ENCODE assay signal across 34 cellular contexts in genomic region chrX:64867217-64867616, GRCh38.
"Had no signal": no experiment of that assay in that cellular context is flagged by ENCODE, and none has a peak within 500 bp of the region (broad histone marks: within the 10 kb centered on the region; RNA-seq: fewer than 3 reads in every experiment).

No MANE protein-coding gene starts in this region.

- H3K27ac Mint-ChIP-seq: activated B cell treated with CpG ODN at 0.5 μM for 24 hours; activated CD4-positive, alpha-beta memory T cell treated with anti-CD3 and anti-CD28 coated beads for 36 hours; activated CD4-positive, alpha-beta T cell treated with anti-CD3 and anti-CD28 coated beads, Interleukin-2, amount 10 ng/mL, durations not matched to agents 24 days and 14 days; activated CD8-positive, alpha-beta T cell treated with anti-CD3 and anti-CD28 coated beads for 36 hours; activated naive CD4-positive, alpha-beta T cell treated with anti-CD3 and anti-CD28 coated beads, Interleukin-2, amount 10 ng/mL, durations not matched to agents 7 days and 5 days; activated naive CD4-positive, alpha-beta T cell treated with anti-CD3 and anti-CD28 coated beads, Interleukin-2, amount 50 U/mL, for 24 hours; activated naive CD8-positive, alpha-beta T cell; activated naive CD8-positive, alpha-beta T cell treated with anti-CD3 and anti-CD28 coated beads, Interleukin-2, amount 50 U/mL, for 24 hours; activated T-helper 2 cell treated with anti-CD3 and anti-CD28 coated beads, Interferon-gamma antibody, Interleukin-2, Interleukin-4, amounts not matched to agents 10 μg/mL and 5 μg/mL and 100 μg/mL, durations not matched to agents 14 hours and 24 hours and 36 hours; T-helper 1 cell treated with Interleukin-12 subunit alpha and Interleukin-12 subunit beta and Interleukin-4 antibody, amounts not matched to agents 30 μg/mL and 1 μg/mL, for 36 hours had no signal

- H3K4me3 Mint-ChIP-seq: activated B cell treated with CpG ODN at 0.5 μM for 24 hours; activated CD4-positive, alpha-beta memory T cell treated with anti-CD3 and anti-CD28 coated beads for 36 hours; activated CD4-positive, alpha-beta T cell treated with anti-CD3 and anti-CD28 coated beads, Interleukin-2, amount 10 ng/mL, durations not matched to agents 24 days and 14 days; activated CD8-positive, alpha-beta T cell treated with anti-CD3 and anti-CD28 coated beads for 36 hours; activated naive CD4-positive, alpha-beta T cell treated with anti-CD3 and anti-CD28 coated beads, Interleukin-2, amount 10 ng/mL, durations not matched to agents 7 days and 5 days; activated naive CD4-positive, alpha-beta T cell treated with anti-CD3 and anti-CD28 coated beads, Interleukin-2, amount 50 U/mL, for 24 hours; activated naive CD8-positive, alpha-beta T cell; activated naive CD8-positive, alpha-beta T cell treated with anti-CD3 and anti-CD28 coated beads, Interleukin-2, amount 10 ng/mL, durations not matched to agents 7 days and 5 days; activated naive CD8-positive, alpha-beta T cell treated with anti-CD3 and anti-CD28 coated beads, Interleukin-2, amount 50 U/mL, for 24 hours; activated T-cell treated with anti-CD3 and anti-CD28 coated beads, Interleukin-2, amount 50 U/mL, for 4 hours; activated T-cell treated with anti-CD3 and anti-CD28 coated beads, Interleukin-2, amount 50 U/mL, for 72 hours; T-helper 1 cell treated with Interleukin-12 subunit alpha and Interleukin-12 subunit beta and Interleukin-4 antibody, amounts not matched to agents 30 μg/mL and 1 μg/mL, for 36 hours had no signal

- H3K27me3 Mint-ChIP-seq: activated B cell treated with CpG ODN at 0.5 μM for 24 hours; activated CD4-positive, alpha-beta memory T cell treated with anti-CD3 and anti-CD28 coated beads for 36 hours; activated CD4-positive, alpha-beta T cell treated with anti-CD3 and anti-CD28 coated beads, Interleukin-2, amount 10 ng/mL, durations not matched to agents 24 days and 14 days; activated CD8-positive, alpha-beta T cell treated with anti-CD3 and anti-CD28 coated beads for 36 hours; activated naive CD4-positive, alpha-beta T cell treated with anti-CD3 and anti-CD28 coated beads, Interleukin-2, amount 10 ng/mL, durations not matched to agents 7 days and 5 days; activated naive CD4-positive, alpha-beta T cell treated with anti-CD3 and anti-CD28 coated beads, Interleukin-2, amount 50 U/mL, for 24 hours; activated naive CD8-positive, alpha-beta T cell; activated naive CD8-positive, alpha-beta T cell treated with anti-CD3 and anti-CD28 coated beads, Interleukin-2, amount 10 ng/mL, durations not matched to agents 7 days and 5 days; activated naive CD8-positive, alpha-beta T cell treated with anti-CD3 and anti-CD28 coated beads, Interleukin-2, amount 50 U/mL, for 24 hours had no signal

- ATAC-seq: activated CD8-positive, alpha-beta T cell treated with anti-CD3 and anti-CD28 coated beads for 36 hours; activated naive CD8-positive, alpha-beta T cell treated with anti-CD3 and anti-CD28 coated beads, Interleukin-2, amount 50 U/mL, for 24 hours; activated T-cell treated with anti-CD3 and anti-CD28 coated beads, Interleukin-2, amount 50 U/mL, for 4 hours; body of pancreas had no signal

- H3K4me1 Mint-ChIP-seq: activated B cell treated with CpG ODN at 0.5 μM for 24 hours had no signal

- FAIRE-seq: TTC549 had no signal

- H3K4me3 ChIP-seq: ascending aorta, body of pancreas, breast epithelium had no signal

- DNase-seq: activated B cell treated with CpG ODN at 0.5 μM for 24 hours; activated CD4-positive, alpha-beta memory T cell treated with anti-CD3 and anti-CD28 coated beads for 36 hours; activated CD4-positive, alpha-beta T cell treated with anti-CD3 and anti-CD28 coated beads for 4 hours; activated CD4-positive, alpha-beta T cell treated with anti-CD3 and anti-CD28 coated beads, Interleukin-2, amount 10 ng/mL, durations not matched to agents 24 days and 14 days; activated CD4-positive, alpha-beta T cell treated with anti-CD3 and anti-CD28 coated beads, Interleukin-2, amount 50 U/mL, for 1 hour; activated CD4-positive, alpha-beta T cell treated with anti-CD3 and anti-CD28 coated beads, Interleukin-2, amount 50 U/mL, for 4 hours; activated CD4-positive, CD25-positive, alpha-beta regulatory T cell treated with anti-CD3 and anti-CD28 coated beads, Interleukin-2, amount 50 U/mL, for 72 hours; activated CD8-positive, alpha-beta memory T cell treated with anti-CD3 and anti-CD28 coated beads, Interleukin-2, amount 50 U/mL, for 4 hours; activated CD8-positive, alpha-beta T cell treated with anti-CD3 and anti-CD28 coated beads for 36 hours; activated effector memory CD4-positive, alpha-beta T cell treated with Interleukin-2 at 50 U/mL for 16 hours; activated gamma-delta T cell; activated naive CD4-positive, alpha-beta T cell treated with anti-CD3 and anti-CD28 coated beads, Interleukin-2, amount 10 ng/mL, durations not matched to agents 7 days and 5 days; activated naive CD4-positive, alpha-beta T cell treated with Interleukin-2 at 50 U/mL for 16 hours; activated naive CD8-positive, alpha-beta T cell treated with anti-CD3 and anti-CD28 coated beads, Interleukin-2, amount 10 ng/mL, durations not matched to agents 7 days and 5 days; activated naive CD8-positive, alpha-beta T cell treated with anti-CD3 and anti-CD28 coated beads, Interleukin-2, amount 50 U/mL, for 24 hours; activated T-cell treated with anti-CD3 and anti-CD28 coated beads for 4 hours; activated T-cell treated with anti-CD3 and anti-CD28 coated beads, Interleukin-2, amount 50 U/mL, for 1 hour; activated T-cell treated with anti-CD3 and anti-CD28 coated beads, Interleukin-2, amount 50 U/mL, for 4 hours; activated T-cell treated with anti-CD3 and anti-CD28 coated beads, Interleukin-2, amount 50 U/mL, for 72 hours; amygdala; anterior cingulate cortex; body of pancreas; brain microvascular endothelial cell; central memory CD4-positive, alpha-beta T cell; SW 1271; T-helper 1 cell; T-helper 9 cell had no signal
